In genomic region chr1:157369808-157370521, GRCh38 we compare ENCODE assay signal across 8 cellular contexts.
A peak's percentile ranks its signal among the peaks of the same experiment; 100 is the strongest.
DNase-seq lines count a peak whose midpoint lies in the region; ATAC-seq and TF ChIP-seq lines count a peak whose summit lies in the region.

No MANE protein-coding gene starts in this region.

- peaks cover 6% of the 10 kb centered on the region for H3K27me3 ChIP-seq in CD4-positive, alpha-beta T cell (ENCODE audit: control insufficient read depth, insufficient read depth, low read length)
- no peaks in the 10 kb centered on the region for H3K27me3 ChIP-seq in neural progenitor cell

- no peak overlapping the region for H3K9ac ChIP-seq in neural progenitor cell

- CTCF ChIA-PET in CD4-positive, alpha-beta T cell (lab: Charles Lee): interaction anchor here (0.8 kb wide), 1 partner anchor 15 kb away, joined by 3 read pairs; no protein-coding TSS in a partner anchor
- CTCF ChIA-PET in activated CD8-positive, alpha-beta T cell treated with anti-CD3 and anti-CD28 coated beads, Interleukin-2, amount 10 ng/mL, durations not matched to agents 7 days and 5 days (lab: Charles Lee): interaction anchor here (0.6 to 2.6 kb wide), 11 partner anchors 8 to 213 kb away, joined by 3 to 41 read pairs (median 4); no protein-coding TSS in a partner anchor

- no peaks in the 10 kb centered on the region for H3K36me3 Mint-ChIP-seq in CD4-positive, alpha-beta T cell (ENCODE audit: low read depth)
- H3K36me3 Mint-ChIP-seq in activated CD8-positive, alpha-beta T cell treated with anti-CD3 and anti-CD28 coated beads, Interleukin-2, amount 10 ng/mL, durations not matched to agents 7 days and 5 days (ENCODE audit: low read depth): no peaks in the 10 kb centered on the region
- H3K36me3 Mint-ChIP-seq in neural progenitor cell: no peaks in the 10 kb centered on the region

- peak overlapping the region; percentile 78 for H2AFZ ChIP-seq in neural progenitor cell (replicated peaks)

- POLR2A ChIA-PET in CD4-positive, alpha-beta T cell (lab: Charles Lee): no interaction called here
- POLR2A ChIA-PET in activated CD8-positive, alpha-beta T cell treated with anti-CD3 and anti-CD28 coated beads, Interleukin-2, amount 10 ng/mL, durations not matched to agents 7 days and 5 days (lab: Charles Lee): no interaction called here

- H3K36me3 ChIP-seq in neural progenitor cell: no peaks in the 10 kb centered on the region

- H3K27ac ChIP-seq in CD4-positive, alpha-beta T cell (ENCODE audit: low read depth, low read length): no peak overlapping the region
- H3K27ac ChIP-seq in neural progenitor cell: no peak overlapping the region

- H3K4me3 Mint-ChIP-seq in CD4-positive, alpha-beta T cell: no peak overlapping the region
- H3K4me3 Mint-ChIP-seq in activated CD8-positive, alpha-beta T cell treated with anti-CD3 and anti-CD28 coated beads, Interleukin-2, amount 10 ng/mL, durations not matched to agents 7 days and 5 days: no peak overlapping the region
- no peak overlapping the region for H3K4me3 Mint-ChIP-seq in neural progenitor cell

- no peaks in the 10 kb centered on the region for H3K4me1 ChIP-seq in neural progenitor cell

- intact Hi-C loops in CD4-positive, alpha-beta T cell (cut with DNase I, micrococcal nuclease): loop anchor here (5.0 kb wide), 2 partner anchors 122 to 127 kb away; no protein-coding TSS in a partner anchor

- peaks cover 18% of the 10 kb centered on the region for H3K27me3 Mint-ChIP-seq in CD4-positive, alpha-beta T cell
- peaks cover 7% of the 10 kb centered on the region for H3K27me3 Mint-ChIP-seq in activated CD8-positive, alpha-beta T cell treated with anti-CD3 and anti-CD28 coated beads, Interleukin-2, amount 10 ng/mL, durations not matched to agents 7 days and 5 days (ENCODE audit: low read depth)
- no peaks in the 10 kb centered on the region for H3K27me3 Mint-ChIP-seq in neural progenitor cell (ENCODE audit: insufficient read depth, low read depth)

- no peaks in the 10 kb centered on the region for H3K9me3 ChIP-seq in CD4-positive, alpha-beta T cell (ENCODE audit: control insufficient read depth, low read length)
- H3K9me3 ChIP-seq in neural progenitor cell (ENCODE audit: low read depth): no peaks in the 10 kb centered on the region

- H3K27ac Mint-ChIP-seq in CD4-positive, alpha-beta T cell: no peak overlapping the region
- no peak overlapping the region for H3K27ac Mint-ChIP-seq in activated CD8-positive, alpha-beta T cell treated with anti-CD3 and anti-CD28 coated beads, Interleukin-2, amount 10 ng/mL, durations not matched to agents 7 days and 5 days
- no peak overlapping the region for H3K27ac Mint-ChIP-seq in neural progenitor cell

- H3K79me2 ChIP-seq in neural progenitor cell (ENCODE audit: low read depth): no peaks in the 10 kb centered on the region

- peak; percentile 95 for TF ChIP-seq CTCF in CD4-positive, alpha-beta T cell (IDR thresholded peaks at IDR 0.05)
- TF ChIP-seq CTCF in foreskin fibroblast (IDR thresholded peaks at IDR 0.05; ENCODE audit: low read depth, low read length): peak; percentile 83
- TF ChIP-seq CTCF in neural progenitor cell (IDR thresholded peaks at IDR 0.05): peak; percentile 91

- no peaks in the 10 kb centered on the region for H3K4me1 Mint-ChIP-seq in CD4-positive, alpha-beta T cell (ENCODE audit: low read depth)
- H3K4me1 Mint-ChIP-seq in activated CD8-positive, alpha-beta T cell treated with anti-CD3 and anti-CD28 coated beads, Interleukin-2, amount 10 ng/mL, durations not matched to agents 7 days and 5 days (ENCODE audit: low read depth): peaks cover 2% of the 10 kb centered on the region
- H3K4me1 Mint-ChIP-seq in neural progenitor cell: no peaks in the 10 kb centered on the region

- no peaks in the 10 kb centered on the region for H3K9me3 Mint-ChIP-seq in CD4-positive, alpha-beta T cell
- no peaks in the 10 kb centered on the region for H3K9me3 Mint-ChIP-seq in activated CD8-positive, alpha-beta T cell treated with anti-CD3 and anti-CD28 coated beads, Interleukin-2, amount 10 ng/mL, durations not matched to agents 7 days and 5 days (ENCODE audit: insufficient read depth)
- H3K9me3 Mint-ChIP-seq in neural progenitor cell: no peaks in the 10 kb centered on the region

- peak in 4 of 10 experiments; percentile 4 to 25 (median 10) for DNase-seq in CD4-positive, alpha-beta T cell
- DNase-seq in GM19238 (ENCODE audit: insufficient read length, low spot score) (peak; percentile 21), NCI-H2227 treated with DMSO at 0.1 percent for 48 hours (lab: John Stamatoyannopoulos, UW) (peak; percentile 13), foreskin fibroblast (peak; percentile 32 to 73), neural progenitor cell (ENCODE audit: low spot score) (peak; percentile 76)
- DNase-seq in activated CD8-positive, alpha-beta T cell treated with anti-CD3 and anti-CD28 coated beads, Interleukin-2, amount 10 ng/mL, durations not matched to agents 7 days and 5 days: peak; percentile 65

- H3K4me2 ChIP-seq in neural progenitor cell: no peak overlapping the region

- no peak overlapping the region for H3K4me3 ChIP-seq in foreskin fibroblast (ENCODE audit: low read depth in 1 of 2, low read length in 2 of 2)
- H3K4me3 ChIP-seq in neural progenitor cell: no peak overlapping the region

- H3F3A ChIP-seq in neural progenitor cell (ENCODE audit: low read depth): no peaks in the 10 kb centered on the region

- H4K20me1 ChIP-seq in neural progenitor cell (ENCODE audit: low read depth): no peaks in the 10 kb centered on the region

- no peak for ATAC-seq in CD4-positive, alpha-beta T cell (ENCODE audit: poor library complexity)
- ATAC-seq in activated CD8-positive, alpha-beta T cell treated with anti-CD3 and anti-CD28 coated beads, Interleukin-2, amount 10 ng/mL, durations not matched to agents 7 days and 5 days: peak; percentile 47
- ATAC-seq in HG03457 (IDR thresholded peaks at IDR 0.05; ENCODE audit: unreplicated experiment) (no peak), GM21576 (IDR thresholded peaks at IDR 0.05; ENCODE audit: unreplicated experiment) (no peak)
